In the genomic region with DNA sequence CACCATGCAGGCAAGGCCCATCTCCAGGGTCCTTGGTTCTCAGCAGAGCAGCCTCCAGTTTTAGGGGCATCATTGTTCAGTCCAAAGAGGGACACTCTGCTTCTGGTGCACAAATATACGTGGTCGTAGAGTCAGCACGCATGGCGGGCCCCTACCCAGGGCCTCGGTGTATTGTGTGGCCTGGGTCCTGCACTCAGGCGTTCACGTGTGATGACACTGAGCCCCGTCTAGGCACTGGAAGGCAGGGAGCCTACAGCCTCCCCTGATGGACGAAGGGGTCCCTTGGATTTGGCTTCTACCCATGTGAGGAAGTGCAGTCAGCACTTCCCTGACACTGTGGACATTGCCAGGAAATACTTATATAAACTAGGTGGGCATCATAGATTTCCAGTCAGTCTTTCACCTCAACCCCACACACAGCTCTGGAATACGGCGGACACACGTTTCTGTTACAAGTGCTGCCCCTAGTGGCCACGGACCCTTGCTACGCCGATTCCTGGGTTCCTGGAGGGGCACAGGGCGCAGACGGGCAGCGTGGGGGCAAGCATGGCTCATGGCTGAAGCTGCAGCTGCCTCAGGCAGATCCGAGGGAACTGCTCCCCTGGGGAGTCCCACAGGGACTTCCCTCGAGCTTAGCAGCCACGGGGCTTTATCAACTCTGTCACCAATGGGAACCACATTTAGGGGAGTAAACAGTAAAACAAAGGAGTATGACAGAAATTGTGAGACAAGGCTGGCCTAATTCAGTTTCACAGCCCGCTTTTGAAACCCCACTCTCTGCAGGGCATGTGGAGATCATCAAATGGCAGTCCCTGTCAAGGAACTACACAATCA, we compare ENCODE assay signal across 8 cellular contexts. TPM values are rescaled to one million over a fixed set of nuclear protein-coding genes. Genes with fewer than 3 reads are reported as not detected.
A peak's percentile ranks its signal among the peaks of the same experiment; 100 is the strongest.
DNase-seq lines count a peak whose midpoint lies in the region; ATAC-seq and TF ChIP-seq lines count a peak whose summit lies in the region.

No MANE protein-coding gene starts in this region.

- H2AFZ ChIP-seq in MM.1S (ENCODE audit: low read length) = no peak overlapping the region

- no peaks in the 10 kb centered on the region for H3K9me3 ChIP-seq in MM.1S (replicated peaks; ENCODE audit: insufficient read depth, low read length)

- TF ChIP-seq CTCF in MM.1S (IDR thresholded peaks at IDR 0.05; ENCODE audit: low read length) (peak; percentile 44), epithelial cell of esophagus (IDR thresholded peaks at IDR 0.05; ENCODE audit: insufficient read depth, low read depth, low read length, missing control alignments) (peak; percentile 41)

- DNase-seq in stimulated activated CD4-positive, alpha-beta T cell treated with anti-CD3 and anti-CD28 coated beads, Interleukin-2, amount 100 ng/mL, for 24 hours = peak; percentile 31 to 32
- no peak for DNase-seq in stimulated activated CD4-positive, alpha-beta T cell treated with anti-CD3 and anti-CD28 coated beads, Interleukin-1b, Interleukin-23, amount 100 ng/mL, for 48 hours
- no peak for DNase-seq in MM.1S
- no peak for DNase-seq in epithelial cell of esophagus (ENCODE audit: low read depth)
- DNase-seq in stimulated activated CD4-positive, alpha-beta T cell treated with anti-CD3 and anti-CD28 coated beads, Interleukin-2, amount 100 ng/mL, for 48 hours = no peak

- no peaks in the 10 kb centered on the region for H3K27me3 ChIP-seq in MM.1S (replicated peaks; ENCODE audit: insufficient read depth, low read length)

- no peak overlapping the region for H3K4me2 ChIP-seq in MM.1S (ENCODE audit: low read depth, low read length)

- H3K4me1 ChIP-seq in MM.1S (ENCODE audit: low read length) = no peaks in the 10 kb centered on the region

- H3K9me2 ChIP-seq in MM.1S (replicated peaks; ENCODE audit: insufficient read depth, low read length) = no peaks in the 10 kb centered on the region

- H3K4me3 ChIP-seq in MM.1S (ENCODE audit: low read length) (no peak overlapping the region), epithelial cell of esophagus (ENCODE audit: low read length) (no peak overlapping the region)

- H3K36me3 ChIP-seq in MM.1S (replicated peaks; ENCODE audit: insufficient read depth, low read length) = no peaks in the 10 kb centered on the region

- H3K9ac ChIP-seq in MM.1S (ENCODE audit: low read length) = no peak overlapping the region

- H3K79me2 ChIP-seq in MM.1S (ENCODE audit: low read length) = no peaks in the 10 kb centered on the region

- ATAC-seq in GM19463 (IDR thresholded peaks at IDR 0.05; ENCODE audit: unreplicated experiment) (no peak), esophagus mucosa (no peak), HG02884 (IDR thresholded peaks at IDR 0.05; ENCODE audit: unreplicated experiment) (no peak)

- H4K20me1 ChIP-seq in MM.1S (ENCODE audit: insufficient read depth, low read length) = no peaks in the 10 kb centered on the region

- no peaks in the 10 kb centered on the region for H3F3A ChIP-seq in MM.1S (ENCODE audit: insufficient read depth, low read length)

- no peak overlapping the region for H3K27ac ChIP-seq in MM.1S (ENCODE audit: low read length)

RNA-seq across cellular contexts. Expression of a gene that starts 25.4 kb away (rescaled TPM):
- total RNA-seq in esophagus mucosa = 3.7 TPM

RNA-seq across cellular contexts. Expression of a gene that starts 39.3 kb away (rescaled TPM):
- total RNA-seq in esophagus mucosa = 16.0 TPM

RNA-seq across cellular contexts. Expression of a gene that starts 54.5 kb away (rescaled TPM):
- total RNA-seq in esophagus mucosa = 18.8 TPM

Comparison
In these comparisons a context has a peak if more than half of its experiments do, and no peak if none do; other contexts are left out.
1. DNase-seq: peak in stimulated activated CD4-positive, alpha-beta T cell treated with anti-CD3 and anti-CD28 coated beads, Interleukin-2, amount 100 ng/mL, for 24 hours (2 of 2); none in stimulated activated CD4-positive, alpha-beta T cell treated with anti-CD3 and anti-CD28 coated beads, Interleukin-1b, Interleukin-23, amount 100 ng/mL, for 48 hours (single experiment), MM.1S (single experiment), epithelial cell of esophagus (single experiment) and stimulated activated CD4-positive, alpha-beta T cell treated with anti-CD3 and anti-CD28 coated beads, Interleukin-2, amount 100 ng/mL, for 48 hours (0 of 2).